Comparison of ENCODE assay signal across 24 cellular contexts in the genomic region with DNA sequence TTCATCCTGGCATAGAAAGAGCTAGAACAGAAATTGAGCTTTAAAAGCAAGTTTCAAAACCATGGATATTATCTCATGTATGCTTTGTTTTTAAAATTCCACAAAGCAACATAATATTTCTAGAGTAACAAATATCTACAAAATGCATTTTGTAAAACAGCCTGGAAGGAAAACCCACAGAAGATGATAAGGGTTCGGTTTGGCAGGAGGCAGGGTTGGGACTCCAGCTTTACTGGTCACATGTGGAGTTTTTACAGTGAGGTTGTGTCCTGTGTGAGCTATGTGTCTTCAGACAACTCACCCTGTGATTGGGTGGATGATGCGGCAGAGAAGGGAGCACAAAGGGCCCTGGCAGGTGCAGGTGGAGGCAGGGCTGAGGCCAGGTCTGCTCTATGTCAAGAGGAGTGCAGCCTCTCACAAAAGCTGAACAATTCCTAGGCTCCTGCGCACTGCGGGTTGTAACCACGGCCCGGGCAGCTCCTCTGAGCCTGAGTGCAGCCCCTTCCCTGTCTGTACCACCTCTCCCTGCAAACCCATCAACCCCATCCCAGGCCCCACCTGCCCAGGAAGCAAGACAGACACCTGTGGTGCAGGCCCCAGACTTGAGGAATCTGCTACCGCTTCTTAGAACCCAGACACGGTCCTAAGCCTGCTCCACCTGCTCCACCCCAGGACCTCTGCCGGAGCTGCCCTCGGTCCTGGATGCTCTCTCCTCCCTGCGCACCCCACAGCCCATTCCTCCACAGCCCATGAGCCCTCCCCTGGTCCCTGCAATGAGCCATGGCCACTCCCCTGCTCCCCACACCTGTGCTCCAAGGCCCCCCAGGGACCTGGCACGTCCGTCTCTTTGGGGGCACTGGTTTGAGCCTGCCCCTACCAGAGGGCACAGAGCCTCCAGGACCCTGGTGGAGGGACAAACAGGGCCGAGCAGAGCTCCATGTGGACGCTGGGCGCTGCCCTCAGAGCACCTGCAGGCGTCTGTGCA. TPM values are rescaled to one million over a fixed set of nuclear protein-coding genes. Genes with fewer than 3 reads are reported as not detected.
DNase-seq lines count a peak whose midpoint lies in the region; ATAC-seq and TF ChIP-seq lines count a peak whose summit lies in the region.
"Had no signal": no experiment of that assay in that cellular context is flagged by ENCODE, and none has a peak within 500 bp of the region (broad histone marks: within the 10 kb centered on the region; RNA-seq: fewer than 3 reads in every experiment).

No MANE protein-coding gene starts in this region.

- no peak overlapping the region for H2AFZ ChIP-seq in neural progenitor cell (replicated peaks)

- H3K27me3 Mint-ChIP-seq in chondrocyte (ENCODE audit: low read depth) (no peaks in the 10 kb centered on the region), neural progenitor cell (ENCODE audit: insufficient read depth, low read depth) (peaks cover 25% of the 10 kb centered on the region)
- H3K27me3 Mint-ChIP-seq in naive thymus-derived CD4-positive, alpha-beta T cell, result peaks cover 47 to 61% (median 54%) of the 10 kb centered on the region in 5 donors

- H3K36me3 ChIP-seq in naive thymus-derived CD4-positive, alpha-beta T cell (ENCODE audit: control insufficient read depth in 2 of 3, insufficient read depth in 3 of 3, low read length in 3 of 3), result no peaks in the 10 kb centered on the region
- no peaks in the 10 kb centered on the region for H3K36me3 ChIP-seq in upper lobe of right lung
- H3K36me3 ChIP-seq in neural progenitor cell, result no peaks in the 10 kb centered on the region
- H3K36me3 ChIP-seq: thoracic aorta had no signal

- H3K4me2 ChIP-seq in neural progenitor cell, result no peak overlapping the region
- H3K4me2 ChIP-seq: SK-N-SH, smooth muscle cell had no signal

- intact Hi-C loops in left ventricle myocardium superior (cut with micrococcal nuclease) (no loop called here), upper lobe of right lung (cut with DNase I) (no loop called here)
- intact Hi-C loops in naive thymus-derived CD4-positive, alpha-beta T cell (cut with micrococcal nuclease), result no loop called here

- H3K4me1 Mint-ChIP-seq in chondrocyte (ENCODE audit: low read depth), result peaks cover 21% of the 10 kb centered on the region
- H3K4me1 Mint-ChIP-seq in naive thymus-derived CD4-positive, alpha-beta T cell, result peaks cover 6 to 18% (median 16%) of the 10 kb centered on the region in 7 donors
- peaks cover 21% of the 10 kb centered on the region for H3K4me1 Mint-ChIP-seq in neural progenitor cell

- H3K4me1 ChIP-seq in naive thymus-derived CD4-positive, alpha-beta T cell (ENCODE audit: control insufficient read depth in 2 of 2, insufficient read depth in 2 of 2, low read length in 2 of 2), result peaks cover 0 to 5% of the 10 kb centered on the region in 2 donors
- H3K4me1 ChIP-seq in upper lobe of right lung, result peaks cover 18% of the 10 kb centered on the region
- peaks cover 13% of the 10 kb centered on the region for H3K4me1 ChIP-seq in neural progenitor cell

- H4K20me1 ChIP-seq in neural progenitor cell (ENCODE audit: low read depth), result peaks cover 8% of the 10 kb centered on the region

- H3K4me3 Mint-ChIP-seq in chondrocyte (ENCODE audit: unreplicated experiment) (no peak overlapping the region), neural progenitor cell (no peak overlapping the region)
- peak overlapping the region in 6 of 10 donors; percentile 9 to 97 (median 32) for H3K4me3 Mint-ChIP-seq in naive thymus-derived CD4-positive, alpha-beta T cell
- H3K4me3 Mint-ChIP-seq: activated CD4-positive, alpha-beta T cell treated with anti-CD3 and anti-CD28 coated beads, Interleukin-2, amount 10 ng/mL, durations not matched to agents 7 days and 5 days; activated T-cell treated with anti-CD3 and anti-CD28 coated beads, Interleukin-2, amount 50 U/mL, for 72 hours; stimulated activated memory B cell treated with anti-CD40 and anti-IgM and Interleukin-4, amounts not matched to agents 10 μg/mL and 1 μg/mL and 100 μg/mL, for 72 hours had no signal

- DNase-seq in chondrocyte (ENCODE audit: low spot score) (peak; percentile 89), left ventricle myocardium superior (peak; percentile 26), upper lobe of right lung (peak; percentile 36), putamen (ENCODE audit: low spot score) (no peak), neural progenitor cell (ENCODE audit: low spot score) (no peak), superior temporal gyrus (ENCODE audit: extremely low spot score) (no peak)
- DNase-seq in naive thymus-derived CD4-positive, alpha-beta T cell, result no peak
- DNase-seq: activated CD4-positive, alpha-beta T cell treated with anti-CD3 and anti-CD28 coated beads, Interleukin-2, amount 10 ng/mL, durations not matched to agents 7 days and 5 days; activated naive CD4-positive, alpha-beta T cell treated with anti-CD3 and anti-CD28 coated beads, Interleukin-2, amount 10 ng/mL, durations not matched to agents 7 days and 5 days; activated T-cell treated with anti-CD3 and anti-CD28 coated beads, Interleukin-2, amount 50 U/mL, for 72 hours; amygdala; HCEC 1CT; NCI-H1105; NCI-H2029; NCI-H748 treated with DMSO at 0.1 percent for 48 hours; SK-N-SH had no signal

- H3K27ac ChIP-seq in naive thymus-derived CD4-positive, alpha-beta T cell (ENCODE audit: low read depth, low read length), result no peak overlapping the region
- H3K27ac ChIP-seq in upper lobe of right lung (no peak overlapping the region), neural progenitor cell (no peak overlapping the region)
- H3K27ac ChIP-seq: thoracic aorta, VCaP had no signal

- TF ChIP-seq CTCF in chondrocyte (IDR thresholded peaks at IDR 0.05) (no peak), upper lobe of right lung (IDR thresholded peaks at IDR 0.05) (no peak), neural progenitor cell (IDR thresholded peaks at IDR 0.05) (no peak)

- POLR2A ChIA-PET in naive thymus-derived CD4-positive, alpha-beta T cell (lab: Charles Lee), result no interaction called here

- H3K27ac Mint-ChIP-seq in chondrocyte (ENCODE audit: unreplicated experiment) (no peak overlapping the region), neural progenitor cell (no peak overlapping the region)
- H3K27ac Mint-ChIP-seq in naive thymus-derived CD4-positive, alpha-beta T cell, result no peak overlapping the region
- H3K27ac Mint-ChIP-seq: activated CD4-positive, alpha-beta T cell treated with anti-CD3 and anti-CD28 coated beads, Interleukin-2, amount 10 ng/mL, durations not matched to agents 7 days and 5 days; activated naive CD4-positive, alpha-beta T cell treated with anti-CD3 and anti-CD28 coated beads, Interleukin-2, amount 10 ng/mL, durations not matched to agents 7 days and 5 days; activated T-cell treated with anti-CD3 and anti-CD28 coated beads, Interleukin-2, amount 50 U/mL, for 72 hours; CD8-positive, alpha-beta memory T cell; IgD-negative memory B cell; progenitor cell of endocrine pancreas; stimulated activated memory B cell treated with anti-CD40 and anti-IgM and Interleukin-4, amounts not matched to agents 10 μg/mL and 1 μg/mL and 100 μg/mL, for 72 hours had no signal

- H3K9me3 ChIP-seq in naive thymus-derived CD4-positive, alpha-beta T cell (ENCODE audit: control insufficient read depth in 2 of 3, low read length in 3 of 3), result peaks cover 0 to 7% (median 0%) of the 10 kb centered on the region in 3 experiments
- H3K9me3 ChIP-seq in upper lobe of right lung (no peaks in the 10 kb centered on the region), neural progenitor cell (ENCODE audit: low read depth) (peaks cover 3% of the 10 kb centered on the region)

- H3K4me3 ChIP-seq in naive thymus-derived CD4-positive, alpha-beta T cell (ENCODE audit: low read length), result no peak overlapping the region
- H3K4me3 ChIP-seq in upper lobe of right lung (no peak overlapping the region), neural progenitor cell (no peak overlapping the region)
- H3K4me3 ChIP-seq: smooth muscle cell, thoracic aorta had no signal

- H3F3A ChIP-seq in neural progenitor cell (ENCODE audit: low read depth), result peaks cover 27% of the 10 kb centered on the region

- H3K9me3 Mint-ChIP-seq in chondrocyte (ENCODE audit: low read depth), result peaks cover 11% of the 10 kb centered on the region
- peaks cover 4 to 15% (median 8%) of the 10 kb centered on the region in 11 donors for H3K9me3 Mint-ChIP-seq in naive thymus-derived CD4-positive, alpha-beta T cell
- H3K9me3 Mint-ChIP-seq in neural progenitor cell, result peaks cover 16% of the 10 kb centered on the region

- CTCF ChIA-PET in naive thymus-derived CD4-positive, alpha-beta T cell (lab: Charles Lee), result interaction anchor here (0.5 kb wide), 1 partner anchor 952 kb away, joined by 3 read pairs; no protein-coding TSS in a partner anchor

- ATAC-seq in left ventricle myocardium superior (no peak), upper lobe of right lung (no peak)
- no peak for ATAC-seq in naive thymus-derived CD4-positive, alpha-beta T cell
- ATAC-seq: activated T-cell treated with anti-CD3 and anti-CD28 coated beads, Interleukin-2, amount 50 U/mL, for 72 hours; naive thymus-derived CD8-positive, alpha-beta T cell; stimulated activated memory B cell treated with anti-CD40 and anti-IgM and Interleukin-4, amounts not matched to agents 10 μg/mL and 1 μg/mL and 100 μg/mL, for 72 hours had no signal

- H3K36me3 Mint-ChIP-seq in chondrocyte (ENCODE audit: low read depth) (peaks cover 6% of the 10 kb centered on the region), neural progenitor cell (no peaks in the 10 kb centered on the region)
- H3K36me3 Mint-ChIP-seq in naive thymus-derived CD4-positive, alpha-beta T cell, result peaks cover 0 to 14% (median 6%) of the 10 kb centered on the region in 5 donors

- H3K9ac ChIP-seq in neural progenitor cell, result no peak overlapping the region
- H3K9ac ChIP-seq: SK-N-SH had no signal

- peaks cover 22% of the 10 kb centered on the region for H3K79me2 ChIP-seq in neural progenitor cell (ENCODE audit: low read depth)

- H3K27me3 ChIP-seq in naive thymus-derived CD4-positive, alpha-beta T cell (ENCODE audit: control insufficient read depth in 2 of 2, insufficient read depth in 2 of 2, low read length in 2 of 2), result peaks cover 3 to 5% of the 10 kb centered on the region in 2 donors
- H3K27me3 ChIP-seq in upper lobe of right lung (peaks cover 10% of the 10 kb centered on the region), neural progenitor cell (peaks cover 25% of the 10 kb centered on the region)

RNA-seq across cellular contexts. Expression of gene COL18A1, which starts 2.8 kb away (rescaled TPM):
- total RNA-seq in chondrocyte, result 322 to 628 TPM (median 616 TPM) in 3 replicates
- total RNA-seq in left ventricle myocardium superior, result 52.4 TPM
- 10 to 100 TPM in 4 of 5 experiments, 1 to 10 TPM in 1; 9.0 to 89.8 (median 15.4) TPM for total RNA-seq in naive thymus-derived CD4-positive, alpha-beta T cell
- polyA plus RNA-seq in naive thymus-derived CD4-positive, alpha-beta T cell, result 10 to 100 TPM in 1 of 2 donors, 1 to 10 TPM in 1; 7.0 to 15.5 TPM
- total RNA-seq in upper lobe of right lung, result 60.4 TPM
- 52.6 and 291 TPM in 2 replicates for total RNA-seq in neural progenitor cell (ENCODE audit: low replicate concordance)

Comparison
In these comparisons a context has a peak if more than half of its experiments do, and no peak if none do; other contexts are left out.
1. DNase-seq: peak in chondrocyte (single experiment), left ventricle myocardium superior (single experiment) and upper lobe of right lung (single experiment); none in naive thymus-derived CD4-positive, alpha-beta T cell (0 of 9), putamen (single experiment), neural progenitor cell (single experiment) and superior temporal gyrus (single experiment).
2. H3K4me3 Mint-ChIP-seq: peak in naive thymus-derived CD4-positive, alpha-beta T cell (6 of 10); none in chondrocyte (single experiment) and neural progenitor cell (single experiment).